Comparison of ENCODE assay signal across 21 cellular contexts in genomic region chr3:196843435-196844110, GRCh38.
"Had no signal": no experiment of that assay in that cellular context is flagged by ENCODE, and none has a peak within 500 bp of the region (broad histone marks: within the 10 kb centered on the region; RNA-seq: fewer than 3 reads in every experiment).

No MANE protein-coding gene starts in this region.

- H3K4me3 ChIP-seq: right atrium auricular region, skin epidermis, uterus had no signal

- H3K9me3 ChIP-seq: right atrium auricular region, tibial nerve, uterus had no signal

- H3K27me3 ChIP-seq: right atrium auricular region, tibial nerve, uterus had no signal

- H3K4me1 ChIP-seq: right atrium auricular region, tibial nerve, uterus had no signal

- FAIRE-seq: keratinocyte had no signal

- DNase-seq: activated CD4-positive, alpha-beta memory T cell treated with anti-CD3 and anti-CD28 coated beads, Interleukin-2, amount 10 ng/mL, durations not matched to agents 7 days and 5 days; activated CD4-positive, alpha-beta T cell treated with anti-CD3 and anti-CD28 coated beads for 48 hours; activated CD4-positive, CD25-positive, alpha-beta regulatory T cell; activated CD8-positive, alpha-beta memory T cell treated with anti-CD3 and anti-CD28 coated beads, Interleukin-2, amount 10 ng/mL, durations not matched to agents 7 days and 5 days; activated naive CD4-positive, alpha-beta T cell; activated naive CD8-positive, alpha-beta T cell treated with anti-CD3 and anti-CD28 coated beads for 36 hours; amniotic stem cell; effector memory CD8-positive, alpha-beta T cell; foreskin fibroblast; glutamatergic neuron; hippocampal formation; midbrain; stimulated activated CD4-positive, alpha-beta T cell treated with anti-CD3 and anti-CD28 coated beads, Interleukin-15, amount 100 ng/mL, for 24 hours; stimulated activated CD4-positive, alpha-beta T cell treated with anti-CD3 and anti-CD28 coated beads, Interleukin-2, amount 100 ng/mL, for 48 hours; T1000; uterus had no signal

- H3K36me3 ChIP-seq: right atrium auricular region, tibial nerve, uterus had no signal

- ATAC-seq: activated CD8-positive, alpha-beta memory T cell treated with anti-CD3 and anti-CD28 coated beads, Interleukin-2, amount 10 ng/mL, durations not matched to agents 7 days and 5 days; effector memory CD8-positive, alpha-beta T cell; left lobe of liver had no signal

- H3K27ac ChIP-seq: right atrium auricular region, skin epidermis, uterus had no signal
